In the genomic region with DNA sequence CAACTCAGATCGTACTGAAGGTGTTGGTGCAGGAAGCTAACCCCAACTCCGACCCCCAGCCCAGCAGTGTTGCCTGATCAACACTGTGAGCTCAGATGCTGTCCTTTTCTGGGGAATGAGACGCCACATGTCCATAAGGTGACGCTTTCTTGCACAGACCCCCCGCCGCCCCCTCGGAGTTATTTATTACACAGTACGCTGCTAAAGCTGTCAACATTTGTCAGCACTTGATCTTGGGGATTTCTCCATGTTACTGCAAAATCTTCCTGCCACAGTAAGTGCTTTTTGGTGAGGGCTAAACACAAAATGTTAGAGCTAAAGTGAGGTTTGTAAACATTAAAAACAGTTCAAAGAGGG, we compare ENCODE assay signal across 1 cellular context.
TF ChIP-seq lines count a peak whose summit lies in the region.

No MANE protein-coding gene starts in this region.

TF ChIP-seq in K562, 482 proteins besides CTCF, POLR2A, EP300 and RAD21 (continued from another document):
- TF ChIP-seq, protein P1, sequence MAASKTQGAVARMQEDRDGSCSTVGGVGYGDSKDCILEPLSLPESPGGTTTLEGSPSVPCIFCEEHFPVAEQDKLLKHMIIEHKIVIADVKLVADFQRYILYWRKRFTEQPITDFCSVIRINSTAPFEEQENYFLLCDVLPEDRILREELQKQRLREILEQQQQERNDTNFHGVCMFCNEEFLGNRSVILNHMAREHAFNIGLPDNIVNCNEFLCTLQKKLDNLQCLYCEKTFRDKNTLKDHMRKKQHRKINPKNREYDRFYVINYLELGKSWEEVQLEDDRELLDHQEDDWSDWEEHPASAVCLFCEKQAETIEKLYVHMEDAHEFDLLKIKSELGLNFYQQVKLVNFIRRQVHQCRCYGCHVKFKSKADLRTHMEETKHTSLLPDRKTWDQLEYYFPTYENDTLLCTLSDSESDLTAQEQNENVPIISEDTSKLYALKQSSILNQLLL (CRISPR knock-in tag; IDR thresholded peaks at IDR 0.05; ENCODE audit: borderline replicate concordance): no peak
- TF ChIP-seq NCOA4 (IDR thresholded peaks at IDR 0.05; ENCODE audit: partially characterized antibody): no peak
- no peak for TF ChIP-seq CREBBP (IDR thresholded peaks at IDR 0.05; ENCODE audit: low read depth, low read length)
- no peak for TF ChIP-seq HNRNPH1 (optimal IDR thresholded peaks at IDR 0.05; ENCODE audit: low read depth, low read length)
- TF ChIP-seq, protein P2, sequence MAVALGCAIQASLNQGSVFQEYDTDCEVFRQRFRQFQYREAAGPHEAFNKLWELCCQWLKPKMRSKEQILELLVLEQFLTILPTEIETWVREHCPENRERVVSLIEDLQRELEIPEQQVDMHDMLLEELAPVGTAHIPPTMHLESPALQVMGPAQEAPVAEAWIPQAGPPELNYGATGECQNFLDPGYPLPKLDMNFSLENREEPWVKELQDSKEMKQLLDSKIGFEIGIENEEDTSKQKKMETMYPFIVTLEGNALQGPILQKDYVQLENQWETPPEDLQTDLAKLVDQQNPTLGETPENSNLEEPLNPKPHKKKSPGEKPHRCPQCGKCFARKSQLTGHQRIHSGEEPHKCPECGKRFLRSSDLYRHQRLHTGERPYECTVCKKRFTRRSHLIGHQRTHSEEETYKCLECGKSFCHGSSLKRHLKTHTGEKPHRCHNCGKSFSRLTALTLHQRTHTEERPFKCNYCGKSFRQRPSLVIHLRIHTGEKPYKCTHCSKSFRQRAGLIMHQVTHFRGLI (CRISPR knock-in tag; IDR thresholded peaks at IDR 0.05): no peak
- TF ChIP-seq, protein P3, sequence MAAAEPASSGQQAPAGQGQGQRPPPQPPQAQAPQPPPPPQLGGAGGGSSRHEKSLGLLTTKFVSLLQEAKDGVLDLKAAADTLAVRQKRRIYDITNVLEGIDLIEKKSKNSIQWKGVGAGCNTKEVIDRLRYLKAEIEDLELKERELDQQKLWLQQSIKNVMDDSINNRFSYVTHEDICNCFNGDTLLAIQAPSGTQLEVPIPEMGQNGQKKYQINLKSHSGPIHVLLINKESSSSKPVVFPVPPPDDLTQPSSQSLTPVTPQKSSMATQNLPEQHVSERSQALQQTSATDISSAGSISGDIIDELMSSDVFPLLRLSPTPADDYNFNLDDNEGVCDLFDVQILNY (CRISPR knock-in tag; IDR thresholded peaks at IDR 0.05): no peak
- TF ChIP-seq, protein P4, sequence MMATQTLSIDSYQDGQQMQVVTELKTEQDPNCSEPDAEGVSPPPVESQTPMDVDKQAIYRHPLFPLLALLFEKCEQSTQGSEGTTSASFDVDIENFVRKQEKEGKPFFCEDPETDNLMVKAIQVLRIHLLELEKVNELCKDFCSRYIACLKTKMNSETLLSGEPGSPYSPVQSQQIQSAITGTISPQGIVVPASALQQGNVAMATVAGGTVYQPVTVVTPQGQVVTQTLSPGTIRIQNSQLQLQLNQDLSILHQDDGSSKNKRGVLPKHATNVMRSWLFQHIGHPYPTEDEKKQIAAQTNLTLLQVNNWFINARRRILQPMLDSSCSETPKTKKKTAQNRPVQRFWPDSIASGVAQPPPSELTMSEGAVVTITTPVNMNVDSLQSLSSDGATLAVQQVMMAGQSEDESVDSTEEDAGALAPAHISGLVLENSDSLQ (IDR thresholded peaks at IDR 0.05): peak; percentile 18; the same call in 1 of the 2 replicates
- no peak for TF ChIP-seq BRD9 (IDR thresholded peaks at IDR 0.05; ENCODE audit: low read depth, partially characterized antibody)
- TF ChIP-seq, protein P5, sequence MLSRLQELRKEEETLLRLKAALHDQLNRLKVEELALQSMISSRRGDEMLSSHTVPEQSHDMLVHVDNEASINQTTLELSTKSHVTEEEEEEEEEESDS (CRISPR knock-in tag; IDR thresholded peaks at IDR 0.05): no peak
- TF ChIP-seq ZNF766 (CRISPR knock-in tag; conservative IDR thresholded peaks at IDR 0.05): no peak
- no peak for TF ChIP-seq SMARCA5 (IDR thresholded peaks at IDR 0.05)
- TF ChIP-seq ZNF785 (CRISPR knock-in tag; IDR thresholded peaks at IDR 0.05): no peak
- no peak for TF ChIP-seq MCM3 (IDR thresholded peaks at IDR 0.05)
- TF ChIP-seq ZNF445 (CRISPR knock-in tag; IDR thresholded peaks at IDR 0.05; ENCODE audit: low read depth): no peak
TF ChIP-seq in K562: peak in this region for 10.
